Comparison of ENCODE assay signal across 15 cellular contexts in genomic region chr6:167684276-167685104, GRCh38.
DNase-seq lines count a peak whose midpoint lies in the region; ATAC-seq and TF ChIP-seq lines count a peak whose summit lies in the region.
"Had no signal": no experiment of that assay in that cellular context is flagged by ENCODE, and none has a peak within 500 bp of the region (broad histone marks: within the 10 kb centered on the region; RNA-seq: fewer than 3 reads in every experiment).

No MANE protein-coding gene starts in this region.

- no peak for TF ChIP-seq POLR2A in HCT116 (IDR thresholded peaks at IDR 0.05; ENCODE audit: borderline replicate concordance, extremely low read depth, insufficient read depth, insufficient read length)

- in situ Hi-C loops in GM13976 (cut with MboI; ENCODE audit: low sequenced_read_pairs, unreplicated experiment) = no loop called here
- in situ Hi-C loops in KBM-7 (cut with MboI; ENCODE audit: low pct_unique_long_range_greater_than_20kb, low sequenced_read_pairs) = no loop called here

- no peaks in the 10 kb centered on the region for H3K9me2 ChIP-seq in HCT116 (ENCODE audit: insufficient read depth)

- H3K9ac ChIP-seq in BLaER1 (peak overlapping the region; percentile 38; the same call in 1 of the 2 replicates), HCT116 (ENCODE audit: low read length) (no peak overlapping the region), liver (ENCODE audit: low read depth in 1 of 2, low read length in 2 of 2) (no peak overlapping the region)

- H3K4me3 ChIP-seq in BLaER1 (peak overlapping the region; percentile 40; the same call in 1 of the 2 replicates), HCT116 (replicated peaks in 1 of 2; ENCODE audit: low read depth in 1 of 2, low read length in 2 of 2) (no peak overlapping the region), liver (ENCODE audit: low read depth in 1 of 3, low read length in 3 of 3) (no peak overlapping the region)

- POLR2A ChIA-PET in HCT116 (lab: Charles Lee) = no interaction called here

- CTCF ChIA-PET in HCT116 (lab: Charles Lee) = no interaction called here

- no peak overlapping the region for H2AFZ ChIP-seq in HCT116 (ENCODE audit: low read depth, low read length, poor library complexity, severe bottlenecking)

- H3K4me2 ChIP-seq in BLaER1 (peak overlapping the region; percentile 98), HCT116 (ENCODE audit: low read length) (0 out of 2 replicates have a peak overlapping the region, but pooled peaks have one; percentile 9)

- TF ChIP-seq CTCF in HCT116 (IDR thresholded peaks at IDR 0.05 in 2 of 3, conservative IDR thresholded peaks at IDR 0.05 in 1 of 3; ENCODE audit: borderline replicate concordance in 1 of 3, insufficient read depth in 1 of 3, low read depth in 2 of 3, low read length in 2 of 3) (no peak), VCaP (conservative IDR thresholded peaks at IDR 0.05) (0 out of 2 replicates have a peak, but pooled peaks have one; percentile 18), liver (IDR thresholded peaks at IDR 0.05; ENCODE audit: low read depth, low read length, missing input control) (no peak), GM13976 (IDR thresholded peaks at IDR 0.05; ENCODE audit: borderline replicate concordance, control extremely low read depth, extremely low read depth, insufficient read depth, missing control alignments) (no peak)

- no peak for DNase-seq in HCT116 (ENCODE audit: low read depth, low spot score)
- no peak for DNase-seq in AG20443 (ENCODE audit: low spot score)
- DNase-seq in GM13976 (ENCODE audit: low spot score) = no peak
- DNase-seq in SK-N-DZ (ENCODE audit: low spot score) = no peak
- DNase-seq in KBM-7 = no peak
- DNase-seq: activated CD4-positive, CD25-positive, alpha-beta regulatory T cell; activated naive CD4-positive, alpha-beta T cell treated with anti-CD3 and anti-CD28 coated beads, Interleukin-2, amount 10 ng/mL, durations not matched to agents 7 days and 5 days; DMS79; effector memory CD8-positive, alpha-beta T cell; foreskin fibroblast; occipital lobe; stimulated activated naive CD8-positive, alpha-beta T cell treated with anti-CD3 and anti-CD28 coated beads, Interleukin-15, Interleukin-2, amounts not matched to agents 100 U/mL and 50 U/mL, for 24 hours had no signal

- H3K9me3 ChIP-seq in BLaER1 (no peaks in the 10 kb centered on the region), HCT116 (ENCODE audit: control insufficient read depth in 1 of 2, insufficient read depth in 1 of 2, low read depth in 1 of 2, low read length in 2 of 2) (no peaks in the 10 kb centered on the region), liver (ENCODE audit: control insufficient read depth in 4 of 4, low read length in 3 of 4) (no peaks in the 10 kb centered on the region)

- no peaks in the 10 kb centered on the region for H3K79me2 ChIP-seq in HCT116 (ENCODE audit: insufficient read depth, low read length)

- H3K4me1 ChIP-seq in BLaER1 = peaks cover 98% of the 10 kb centered on the region
- peaks cover 10 to 37% of the 10 kb centered on the region in 2 experiments for H3K4me1 ChIP-seq in HCT116 (ENCODE audit: control insufficient read depth in 1 of 2, insufficient read depth in 2 of 2, low read length in 2 of 2)
- peaks cover 5 to 16% (median 8%) of the 10 kb centered on the region in 4 donors for H3K4me1 ChIP-seq in liver (ENCODE audit: control insufficient read depth in 4 of 4, insufficient read depth in 4 of 4, low read length in 3 of 4)

- RAD21 ChIA-PET in HCT116 (lab: Charles Lee; ENCODE audit: low non-redundant PET in 1 of 2, low total read pairs in 2 of 2, uncharacterized antibody in 2 of 2, unreplicated experiment in 2 of 2) = no interaction called here

- H4K20me1 ChIP-seq in BLaER1 (no peaks in the 10 kb centered on the region), HCT116 (ENCODE audit: insufficient read depth) (no peaks in the 10 kb centered on the region)

- H3K36me3 ChIP-seq in BLaER1 (no peaks in the 10 kb centered on the region), HCT116 (ENCODE audit: control insufficient read depth in 1 of 2, insufficient read depth in 2 of 2, low read length in 2 of 2) (no peaks in the 10 kb centered on the region), liver (ENCODE audit: control insufficient read depth in 4 of 4, insufficient read depth in 3 of 4, low read depth in 1 of 4, low read length in 3 of 4) (no peaks in the 10 kb centered on the region)

- H3K27me3 ChIP-seq in BLaER1 (peaks cover 15% of the 10 kb centered on the region), HCT116 (ENCODE audit: insufficient read depth, low read length) (no peaks in the 10 kb centered on the region), liver (ENCODE audit: control insufficient read depth in 4 of 4, insufficient read depth in 4 of 4, low read length in 3 of 4) (no peaks in the 10 kb centered on the region)

- intact Hi-C loops in HCT116 (cut with micrococcal nuclease) = no loop called here

- TF ChIP-seq RAD21 in HCT116 (IDR thresholded peaks at IDR 0.05; ENCODE audit: low read depth) (no peak), liver (IDR thresholded peaks at IDR 0.05) (peak in 1 of 2 donors; percentile 21)

- peak overlapping the region; percentile 63 for H3K27ac ChIP-seq in BLaER1
- no peak overlapping the region for H3K27ac ChIP-seq in HCT116 (ENCODE audit: low read depth, low read length)
- no peak overlapping the region for H3K27ac ChIP-seq in VCaP
- H3K27ac ChIP-seq in liver (ENCODE audit: low read depth in 1 of 2, low read length in 2 of 2) = peak overlapping the region in 1 of 2 donors; percentile 32

- 58% methylated on average over 14 of the region's 14 CpGs for WGBS in liver

- BruUV-seq in HCT116 (replicated peaks; lab: Mats Ljungman, UMichigan) = no TSS peak

- ATAC-seq in HCT116 = no peak
- ATAC-seq: effector memory CD8-positive, alpha-beta T cell; stimulated activated naive CD8-positive, alpha-beta T cell treated with anti-CD3 and anti-CD28 coated beads, Interleukin-15, Interleukin-2, amounts not matched to agents 100 U/mL and 50 U/mL, for 24 hours had no signal

TF ChIP-seq in HCT116, 20 proteins besides CTCF, POLR2A, EP300 and RAD21 (continues in another document):
- TF ChIP-seq YY1 (IDR thresholded peaks at IDR 0.05; ENCODE audit: extremely low read depth, insufficient replicate concordance, low read depth, low read length) = no peak
- TF ChIP-seq JUND (IDR thresholded peaks at IDR 0.05) = no peak
- no peak for TF ChIP-seq EZH2phosphoT487 (IDR thresholded peaks at IDR 0.05; ENCODE audit: borderline replicate concordance)
- no peak for TF ChIP-seq SP1 (IDR thresholded peaks at IDR 0.05; ENCODE audit: low read depth)
- no peak for TF ChIP-seq ELF1 (IDR thresholded peaks at IDR 0.05; ENCODE audit: borderline replicate concordance, low read depth)
- TF ChIP-seq CEBPB (IDR thresholded peaks at IDR 0.05; ENCODE audit: low read depth) = no peak
- no peak for TF ChIP-seq ZNF274 (IDR thresholded peaks at IDR 0.05; ENCODE audit: low read depth, low read length)
- TF ChIP-seq ZBTB33 (IDR thresholded peaks at IDR 0.05; ENCODE audit: extremely low read depth, insufficient replicate concordance, low read length) = no peak
- no peak for TF ChIP-seq FOSL1 (IDR thresholded peaks at IDR 0.05; ENCODE audit: low read depth)
- TF ChIP-seq EGR1 (IDR thresholded peaks at IDR 0.05; ENCODE audit: low read depth) = no peak
- no peak for TF ChIP-seq CBX3 (IDR thresholded peaks at IDR 0.05; ENCODE audit: low read depth)

TF ChIP-seq in liver, 16 proteins besides CTCF, POLR2A, EP300 and RAD21:
- no peak for TF ChIP-seq EGR1 (IDR thresholded peaks at IDR 0.05; ENCODE audit: low read depth in 2 of 2)
- TF ChIP-seq MAX (IDR thresholded peaks at IDR 0.05) = no peak
- TF ChIP-seq SP1 (IDR thresholded peaks at IDR 0.05) = peak; percentile 13
- TF ChIP-seq YY1 (IDR thresholded peaks at IDR 0.05) = no peak
- no peak for TF ChIP-seq FOXA1 (IDR thresholded peaks at IDR 0.05)
- peak; percentile 15 to 27 for TF ChIP-seq HNF4A (conservative IDR thresholded peaks at IDR 0.05)
- no peak for TF ChIP-seq FOXA2 (IDR thresholded peaks at IDR 0.05)
- no peak for TF ChIP-seq ZBTB33 (IDR thresholded peaks at IDR 0.05)
- peak in 1 of 2 donors; percentile 33 for TF ChIP-seq RXRA (IDR thresholded peaks at IDR 0.05)
